Comparison of ENCODE assay signal across 23 cellular contexts in genomic region chr7:37947138-37947839, GRCh38. TPM values are rescaled to one million over a fixed set of nuclear protein-coding genes. Genes with fewer than 3 reads are reported as not detected.
"Had no signal": no experiment of that assay in that cellular context is flagged by ENCODE, and none has a peak within 500 bp of the region (broad histone marks: within the 10 kb centered on the region; RNA-seq: fewer than 3 reads in every experiment).

No MANE protein-coding gene starts in this region.

- H3K9me3 Mint-ChIP-seq: activated naive CD8-positive, alpha-beta T cell treated with anti-CD3 and anti-CD28 coated beads for 36 hours; endodermal cell; natural killer cell; T-helper 2 cell treated with Interferon-gamma antibody and Interleukin-4, amounts not matched to agents 5 μg/mL and 100 μg/mL, for 36 hours had no signal

- H3K36me3 Mint-ChIP-seq: activated naive CD8-positive, alpha-beta T cell treated with anti-CD3 and anti-CD28 coated beads for 36 hours; natural killer cell had no signal

- H3K27ac Mint-ChIP-seq: activated naive CD8-positive, alpha-beta T cell treated with anti-CD3 and anti-CD28 coated beads for 36 hours; activated T-cell treated with anti-CD3 and anti-CD28 coated beads, Interleukin-2, amount 50 U/mL, for 72 hours; endodermal cell; natural killer cell; T-helper 2 cell treated with Interferon-gamma antibody and Interleukin-4, amounts not matched to agents 5 μg/mL and 100 μg/mL, for 36 hours had no signal

- H3K4me3 Mint-ChIP-seq: activated naive CD8-positive, alpha-beta T cell treated with anti-CD3 and anti-CD28 coated beads for 36 hours; activated T-cell treated with anti-CD3 and anti-CD28 coated beads, Interleukin-2, amount 50 U/mL, for 72 hours; endodermal cell; natural killer cell; T-helper 2 cell treated with Interferon-gamma antibody and Interleukin-4, amounts not matched to agents 5 μg/mL and 100 μg/mL, for 36 hours had no signal

- H3K36me3 ChIP-seq: adrenal gland, suprapubic skin had no signal

- H3K27me3 ChIP-seq: adrenal gland, body of pancreas, foreskin keratinocyte, suprapubic skin, tibial artery had no signal

- H3K9me3 ChIP-seq: adrenal gland, body of pancreas, suprapubic skin, tibial artery had no signal

- H3K27ac ChIP-seq: adrenal gland, body of pancreas, foreskin keratinocyte, suprapubic skin, tibial artery had no signal

- H3K4me3 ChIP-seq: adrenal gland, body of pancreas, suprapubic skin, tibial artery had no signal

- H3K27me3 Mint-ChIP-seq: activated naive CD8-positive, alpha-beta T cell treated with anti-CD3 and anti-CD28 coated beads for 36 hours had no signal

- ATAC-seq: activated T-cell treated with anti-CD3 and anti-CD28 coated beads, Interleukin-2, amount 50 U/mL, for 72 hours; body of pancreas; esophagus mucosa; foreskin keratinocyte; natural killer cell had no signal

- H3K4me1 Mint-ChIP-seq: activated naive CD8-positive, alpha-beta T cell treated with anti-CD3 and anti-CD28 coated beads for 36 hours had no signal

- FAIRE-seq: islet of Langerhans had no signal

- DNase-seq: activated CD4-positive, alpha-beta T cell treated with anti-CD3 and anti-CD28 coated beads for 4 hours; activated CD4-positive, alpha-beta T cell treated with anti-CD3 and anti-CD28 coated beads, Interleukin-2, amount 50 U/mL, for 4 hours; activated effector memory CD4-positive, alpha-beta T cell treated with Interleukin-2 at 50 U/mL for 16 hours; activated naive CD4-positive, alpha-beta T cell treated with Interleukin-2 at 50 U/mL for 16 hours; activated naive CD8-positive, alpha-beta T cell treated with anti-CD3 and anti-CD28 coated beads for 36 hours; activated T-cell treated with anti-CD3 and anti-CD28 coated beads for 4 hours; activated T-cell treated with anti-CD3 and anti-CD28 coated beads, Interleukin-2, amount 50 U/mL, for 72 hours; adrenal gland; aorta; body of pancreas; caudate nucleus; endodermal cell; foreskin keratinocyte; midbrain; natural killer cell; stimulated activated CD4-positive, alpha-beta T cell treated with anti-CD3 and anti-CD28 coated beads, Interleukin-15, amount 100 ng/mL, for 24 hours; stimulated activated naive CD4-positive, alpha-beta T cell; T-helper 1 cell; tibial artery had no signal

- H3K4me1 ChIP-seq: foreskin keratinocyte, suprapubic skin had no signal

RNA-seq across cellular contexts. Expression of gene EPDR1, which starts 26.8 kb away (rescaled TPM):
- polyA plus RNA-seq: foreskin keratinocyte had no signal

RNA-seq across cellular contexts. Expression of gene SFRP4, which starts 30.7 kb away (rescaled TPM):
- total RNA-seq: activated naive CD8-positive, alpha-beta T cell treated with anti-CD3 and anti-CD28 coated beads for 36 hours; activated T-cell treated with anti-CD3 and anti-CD28 coated beads, Interleukin-2, amount 50 U/mL, for 72 hours; endodermal cell; esophagus mucosa; foreskin keratinocyte had no signal
- polyA plus RNA-seq: foreskin keratinocyte had no signal
